Comparison of ENCODE assay signal across 16 cellular contexts in the genomic region with DNA sequence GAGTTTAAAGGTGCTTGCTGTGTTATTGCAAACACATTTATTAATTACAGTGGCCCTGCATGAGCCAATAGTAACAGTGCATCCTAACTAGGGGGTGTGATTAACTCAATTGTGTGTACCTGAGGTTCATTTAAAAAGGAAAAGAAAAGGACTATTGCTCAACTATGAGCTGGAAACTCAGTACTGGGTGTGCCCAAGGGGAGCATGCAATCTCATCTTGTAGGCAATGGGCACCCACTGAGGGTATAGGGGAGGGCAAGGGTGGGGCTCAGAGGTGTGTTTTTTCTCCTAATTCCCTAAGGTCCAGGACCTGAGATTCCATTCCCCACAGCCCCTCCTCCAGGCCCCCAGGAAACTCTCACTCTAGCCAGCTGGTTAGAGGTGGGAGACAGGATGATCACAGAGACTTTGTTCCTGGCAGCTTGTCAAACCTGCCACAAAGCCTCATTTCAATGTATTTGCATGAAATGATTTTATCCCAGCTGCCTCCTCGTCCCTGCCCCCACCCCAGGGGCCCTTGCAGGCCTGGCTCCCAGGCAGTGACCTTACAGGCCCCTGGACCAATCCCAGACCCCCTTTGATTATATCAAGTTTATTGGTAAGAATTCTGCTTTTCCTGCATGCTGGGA.
A peak's percentile ranks its signal among the peaks of the same experiment; 100 is the strongest.
DNase-seq lines count a peak whose midpoint lies in the region; TF ChIP-seq lines count a peak whose summit lies in the region.
"Had no signal": no experiment of that assay in that cellular context is flagged by ENCODE, and none has a peak within 500 bp of the region (broad histone marks: within the 10 kb centered on the region; RNA-seq: fewer than 3 reads in every experiment).

No MANE protein-coding gene starts in this region.

- peaks cover 38% of the 10 kb centered on the region for H3K27me3 Mint-ChIP-seq in activated naive CD4-positive, alpha-beta T cell treated with anti-CD3 and anti-CD28 coated beads, Interleukin-2, amount 10 ng/mL, durations not matched to agents 7 days and 5 days
- H3K27me3 Mint-ChIP-seq in endodermal cell (ENCODE audit: insufficient read depth) = no peaks in the 10 kb centered on the region

- TF ChIP-seq CTCF in endodermal cell (conservative IDR thresholded peaks at IDR 0.05) = no peak

- H3K9me3 ChIP-seq in endodermal cell (ENCODE audit: control insufficient read depth, low read length) = no peaks in the 10 kb centered on the region

- DNase-seq in activated naive CD4-positive, alpha-beta T cell treated with anti-CD3 and anti-CD28 coated beads, Interleukin-2, amount 10 ng/mL, durations not matched to agents 7 days and 5 days = peak; percentile 0
- no peak for DNase-seq in activated naive CD4-positive, alpha-beta T cell treated with Interleukin-2 at 50 U/mL for 16 hours
- peak; percentile 63 for DNase-seq in NCI-H2171 treated with DMSO at 0.1 percent for 48 hours (lab: John Stamatoyannopoulos, UW)
- DNase-seq in endodermal cell = peak; percentile 71
- peak; percentile 26 for DNase-seq in renal cortical epithelial cell (ENCODE audit: low read depth)
- no peak for DNase-seq in CD1c-positive myeloid dendritic cell (ENCODE audit: extremely low spot score)
- no peak for DNase-seq in NCI-H774 (lab: John Stamatoyannopoulos, UW)
- DNase-seq in stimulated activated CD4-positive, alpha-beta T cell treated with anti-CD3 and anti-CD28 coated beads, Interleukin-1b, Interleukin-23, amount 100 ng/mL, for 48 hours = no peak
- DNase-seq: C1 segment of cervical spinal cord; KBM-7; NCI-H1092; NCI-H187 treated with DMSO at 0.1 percent for 48 hours; NCI-H510A; NK-92 treated with Interleukin-12 subunit alpha and Interleukin-12 subunit beta, amount 100 ng/mL, for 24 hours; OCI-M1; RPMI8226 had no signal

- H3K27me3 ChIP-seq in endodermal cell (ENCODE audit: control insufficient read depth, insufficient read depth, low read length, poor library complexity, severe bottlenecking) = no peaks in the 10 kb centered on the region

- H3K4me3 Mint-ChIP-seq in activated naive CD4-positive, alpha-beta T cell treated with anti-CD3 and anti-CD28 coated beads, Interleukin-2, amount 10 ng/mL, durations not matched to agents 7 days and 5 days = no peak overlapping the region
- H3K4me3 Mint-ChIP-seq in endodermal cell = no peak overlapping the region

- WGBS in endodermal cell (ENCODE audit: insufficient coverage in 1 of 2, insufficient read length in 1 of 2), 2 experiments = 18% methylated on average over 1 of the region's 1 CpG; no CpG with 5 or more reads in 1 of the 2 experiments

- H3K4me1 ChIP-seq in endodermal cell (ENCODE audit: control insufficient read depth, insufficient read depth, low read length) = no peaks in the 10 kb centered on the region

- H3K36me3 ChIP-seq in endodermal cell (ENCODE audit: control insufficient read depth, insufficient read depth, low read length) = no peaks in the 10 kb centered on the region

- CTCF ChIA-PET in activated naive CD4-positive, alpha-beta T cell treated with anti-CD3 and anti-CD28 coated beads, Interleukin-2, amount 10 ng/mL, durations not matched to agents 7 days and 5 days (lab: Charles Lee) = no interaction called here

- no peaks in the 10 kb centered on the region for H3K4me1 Mint-ChIP-seq in activated naive CD4-positive, alpha-beta T cell treated with anti-CD3 and anti-CD28 coated beads, Interleukin-2, amount 10 ng/mL, durations not matched to agents 7 days and 5 days
- peaks cover 13% of the 10 kb centered on the region for H3K4me1 Mint-ChIP-seq in endodermal cell

- H3K9ac ChIP-seq in endodermal cell (ENCODE audit: extremely low read depth, low read length, poor library complexity, severe bottlenecking) = no peak overlapping the region

- H3K9me3 Mint-ChIP-seq in activated naive CD4-positive, alpha-beta T cell treated with anti-CD3 and anti-CD28 coated beads, Interleukin-2, amount 10 ng/mL, durations not matched to agents 7 days and 5 days = no peaks in the 10 kb centered on the region
- no peaks in the 10 kb centered on the region for H3K9me3 Mint-ChIP-seq in endodermal cell

- H3K4me3 ChIP-seq in endodermal cell (ENCODE audit: low read length) = no peak overlapping the region

- no peaks in the 10 kb centered on the region for H3K36me3 Mint-ChIP-seq in activated naive CD4-positive, alpha-beta T cell treated with anti-CD3 and anti-CD28 coated beads, Interleukin-2, amount 10 ng/mL, durations not matched to agents 7 days and 5 days
- H3K36me3 Mint-ChIP-seq in endodermal cell (ENCODE audit: low read depth) = no peaks in the 10 kb centered on the region

- no peak overlapping the region for H3K27ac Mint-ChIP-seq in activated naive CD4-positive, alpha-beta T cell treated with anti-CD3 and anti-CD28 coated beads, Interleukin-2, amount 10 ng/mL, durations not matched to agents 7 days and 5 days
- no peak overlapping the region for H3K27ac Mint-ChIP-seq in endodermal cell

- no peak overlapping the region for H3K27ac ChIP-seq in endodermal cell (ENCODE audit: low read depth, low read length)

Comparison
In these comparisons a context has a peak if more than half of its experiments do, and no peak if none do; other contexts are left out.
1. DNase-seq: peak in activated naive CD4-positive, alpha-beta T cell treated with anti-CD3 and anti-CD28 coated beads, Interleukin-2, amount 10 ng/mL, durations not matched to agents 7 days and 5 days (single experiment), NCI-H2171 treated with DMSO at 0.1 percent for 48 hours (single experiment), endodermal cell (single experiment) and renal cortical epithelial cell (single experiment); none in activated naive CD4-positive, alpha-beta T cell treated with Interleukin-2 at 50 U/mL for 16 hours (single experiment), CD1c-positive myeloid dendritic cell (single experiment), NCI-H774 (single experiment) and stimulated activated CD4-positive, alpha-beta T cell treated with anti-CD3 and anti-CD28 coated beads, Interleukin-1b, Interleukin-23, amount 100 ng/mL, for 48 hours (single experiment).